Comparison of ENCODE assay signal across 14 cellular contexts in genomic region chr6:43776115-43776798, GRCh38. TPM values are rescaled to one million over a fixed set of nuclear protein-coding genes. Genes with fewer than 3 reads are reported as not detected.
DNase-seq lines count a peak whose midpoint lies in the region; ATAC-seq and TF ChIP-seq lines count a peak whose summit lies in the region.
"Had no signal": no experiment of that assay in that cellular context is flagged by ENCODE, and none has a peak within 500 bp of the region (broad histone marks: within the 10 kb centered on the region; RNA-seq: fewer than 3 reads in every experiment).

No MANE protein-coding gene starts in this region.

- TF ChIP-seq CTCF in DND-41 (IDR thresholded peaks at IDR 0.05; ENCODE audit: borderline replicate concordance, extremely low read depth, low read length, poor library complexity, severe bottlenecking) (no peak), RWPE2 (IDR thresholded peaks at IDR 0.05; ENCODE audit: poor library complexity, severe bottlenecking) (no peak), hepatocyte (IDR thresholded peaks at IDR 0.05; ENCODE audit: poor library complexity) (no peak)

- H4K20me1 ChIP-seq in DND-41 (ENCODE audit: insufficient read depth, low read length) (peaks cover 87% of the 10 kb centered on the region), hepatocyte (ENCODE audit: insufficient read depth, poor library complexity, severe bottlenecking) (peaks cover 92% of the 10 kb centered on the region), Karpas-422 (ENCODE audit: insufficient read depth, low read depth, low read length) (peaks cover 11% of the 10 kb centered on the region)

- 98% methylated on average over 8 of the region's 8 CpGs for WGBS in hepatocyte (ENCODE audit: low lambda C conversion rate, missing lambda C conversion rate)

- ATAC-seq in DND-41 (ENCODE audit: insufficient read depth, low read depth) = no peak
- no peak for ATAC-seq in RWPE2 (ENCODE audit: low read depth)
- no peak for ATAC-seq in GM18870 (IDR thresholded peaks at IDR 0.05; ENCODE audit: unreplicated experiment)

- H3K9ac ChIP-seq in DND-41 (ENCODE audit: low read depth, low read length) (no peak overlapping the region), skeletal muscle tissue (ENCODE audit: low read depth in 1 of 3, low read length in 3 of 3) (peak overlapping the region in 1 of 3 donors; percentile 58), Karpas-422 (ENCODE audit: low read length) (no peak overlapping the region)

- H3K36me3 ChIP-seq in DND-41 (ENCODE audit: insufficient read depth, low read length) (peaks cover 93% of the 10 kb centered on the region), RWPE2 (ENCODE audit: low read depth) (peaks cover 98% of the 10 kb centered on the region), hepatocyte (replicated peaks; ENCODE audit: insufficient read depth, low read depth) (no peaks in the 10 kb centered on the region), skeletal muscle tissue (ENCODE audit: control insufficient read depth in 3 of 3, insufficient read depth in 3 of 3, low read length in 3 of 3) (peaks cover 31 to 90% (median 50%) of the 10 kb centered on the region in 3 donors), Karpas-422 (ENCODE audit: insufficient read depth, low read length) (peaks cover 22% of the 10 kb centered on the region)

- DNase-seq in DND-41 (no peak), RWPE2 (ENCODE audit: low spot score) (no peak), hepatocyte (ENCODE audit: low spot score) (no peak), NCI-H2196 treated with DMSO at 0.1 percent for 48 hours (lab: John Stamatoyannopoulos, UW; ENCODE audit: unreplicated experiment) (no peak), Karpas-422 (no peak), NCI-H446 (lab: John Stamatoyannopoulos, UW) (no peak)
- DNase-seq: activated T-cell treated with anti-CD3 and anti-CD28 coated beads, Interleukin-2, amount 50 U/mL, for 1 hour; CD4-positive, alpha-beta T cell; MG63; retina; stimulated activated CD4-positive, alpha-beta T cell treated with anti-CD3 and anti-CD28 coated beads, Interleukin-4, amount 100 ng/mL, for 24 hours; stimulated activated naive CD4-positive, alpha-beta T cell treated with Interleukin-2 at 50 U/mL for 16 hours had no signal

- H3K4me3 ChIP-seq in DND-41 (ENCODE audit: low read depth in 1 of 2, low read length in 2 of 2) (no peak overlapping the region), RWPE2 (ENCODE audit: severe bottlenecking) (no peak overlapping the region), hepatocyte (no peak overlapping the region), skeletal muscle tissue (ENCODE audit: low read length in 3 of 3) (peak overlapping the region in 2 of 3 donors; percentile 15 to 23), Karpas-422 (ENCODE audit: low read length) (no peak overlapping the region)
- H3K4me3 ChIP-seq: MG63 had no signal

- H3K9me3 ChIP-seq in DND-41 (ENCODE audit: insufficient read depth, low read length, severe bottlenecking) (no peaks in the 10 kb centered on the region), RWPE2 (ENCODE audit: severe bottlenecking) (no peaks in the 10 kb centered on the region), hepatocyte (ENCODE audit: low read depth) (no peaks in the 10 kb centered on the region), skeletal muscle tissue (ENCODE audit: control insufficient read depth in 3 of 3, low read length in 3 of 3) (no peaks in the 10 kb centered on the region), Karpas-422 (ENCODE audit: low read length) (no peaks in the 10 kb centered on the region)
- H3K9me3 ChIP-seq: MG63 had no signal

- no peaks in the 10 kb centered on the region for H3K9me2 ChIP-seq in hepatocyte (replicated peaks; ENCODE audit: insufficient read depth)
- H3K9me2 ChIP-seq in Karpas-422 (replicated peaks; ENCODE audit: insufficient read depth, low read length) = no peaks in the 10 kb centered on the region

- H3K4me1 ChIP-seq in DND-41 (ENCODE audit: insufficient read depth, low read length) (peaks cover 39% of the 10 kb centered on the region), RWPE2 (ENCODE audit: insufficient read depth, poor library complexity, severe bottlenecking) (peaks cover 7% of the 10 kb centered on the region), hepatocyte (ENCODE audit: insufficient read depth) (peaks cover 21% of the 10 kb centered on the region), skeletal muscle tissue (ENCODE audit: control insufficient read depth in 3 of 3, insufficient read depth in 3 of 3, low read length in 3 of 3) (peaks cover 76 to 91% (median 76%) of the 10 kb centered on the region in 3 donors), Karpas-422 (ENCODE audit: low read length) (peaks cover 34% of the 10 kb centered on the region)

- H3K27me3 ChIP-seq in DND-41 (ENCODE audit: insufficient read depth, low read length, poor library complexity) (peaks cover 13% of the 10 kb centered on the region), RWPE2 (ENCODE audit: insufficient read depth, poor library complexity, severe bottlenecking) (no peaks in the 10 kb centered on the region), hepatocyte (no peaks in the 10 kb centered on the region), skeletal muscle tissue (ENCODE audit: control insufficient read depth in 3 of 3, insufficient read depth in 3 of 3, low read length in 3 of 3) (no peaks in the 10 kb centered on the region), Karpas-422 (ENCODE audit: low read length) (no peaks in the 10 kb centered on the region)
- H3K27me3 ChIP-seq: MG63 had no signal

- H3K27ac ChIP-seq in DND-41 (ENCODE audit: low read length) (no peak overlapping the region), RWPE2 (ENCODE audit: poor library complexity, severe bottlenecking) (peak overlapping the region; percentile 83), hepatocyte (no peak overlapping the region), skeletal muscle tissue (ENCODE audit: low read depth, low read length) (peak overlapping the region; percentile 97), Karpas-422 (ENCODE audit: low read length) (no peak overlapping the region)

- peak overlapping the region; percentile 1; the same call in 1 of the 2 replicates for H3K4me2 ChIP-seq in DND-41 (ENCODE audit: insufficient read depth, low read length)
- peak overlapping the region; percentile 94 for H3K4me2 ChIP-seq in hepatocyte
- H3K4me2 ChIP-seq in Karpas-422 (ENCODE audit: low read depth, low read length, poor library complexity, severe bottlenecking) = no peak overlapping the region

- peaks cover 46% of the 10 kb centered on the region for H3K79me2 ChIP-seq in DND-41 (ENCODE audit: insufficient read depth, low read length)
- H3K79me2 ChIP-seq in hepatocyte = peaks cover 96% of the 10 kb centered on the region
- H3K79me2 ChIP-seq in Karpas-422 (ENCODE audit: low read length) = peaks cover 46% of the 10 kb centered on the region

- H2AFZ ChIP-seq in DND-41 (ENCODE audit: low read depth, low read length) (no peak overlapping the region), hepatocyte (no peak overlapping the region), Karpas-422 (ENCODE audit: low read length) (no peak overlapping the region)

RNA-seq across cellular contexts. Expression of gene VEGFA, which starts 6.2 kb away (rescaled TPM):
- total RNA-seq in hepatocyte (165 and 179 TPM in 2 replicates), skeletal muscle tissue (36.5 TPM)
- polyA plus RNA-seq in hepatocyte = 129 and 148 TPM in 2 replicates
- 146 and 217 TPM in 2 replicates for total RNA-seq in Karpas-422 (2014; rRNA removed; shearing (Covaris generic); ENCODE audit: low replicate concordance)

Comparison
In these comparisons a context has a peak if more than half of its experiments do, and no peak if none do; other contexts are left out.
1. H3K27ac ChIP-seq: peak in RWPE2 (single experiment) and skeletal muscle tissue (single experiment); none in DND-41 (single experiment), hepatocyte (single experiment) and Karpas-422 (single experiment).
2. H3K4me3 ChIP-seq: peak in skeletal muscle tissue (2 of 3); none in DND-41 (0 of 2), RWPE2 (single experiment), hepatocyte (single experiment) and Karpas-422 (single experiment).